9 cellular contexts compared by ENCODE assay signal in the genomic region with DNA sequence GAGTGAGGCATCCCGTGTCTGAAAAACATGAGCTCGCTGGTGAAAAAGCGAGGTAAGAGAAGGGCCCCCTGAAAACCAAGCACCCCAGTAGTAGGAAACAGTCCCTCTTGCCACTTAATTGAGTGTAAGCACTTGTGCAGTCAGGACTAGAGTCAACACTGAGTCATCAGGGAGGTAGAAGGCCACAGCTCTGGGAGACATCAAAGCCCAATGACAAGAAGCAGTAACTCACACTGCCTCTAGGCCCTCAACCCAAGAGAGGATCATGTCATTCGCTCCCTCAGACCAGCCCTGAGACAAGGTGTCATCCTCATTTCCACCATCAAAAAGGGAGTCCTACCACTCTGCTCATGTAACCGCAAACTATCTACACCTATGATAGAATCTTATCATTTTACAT. TPM values are rescaled to one million over a fixed set of nuclear protein-coding genes. Genes with fewer than 3 reads are reported as not detected.
A peak's percentile ranks its signal among the peaks of the same experiment; 100 is the strongest.
DNase-seq lines count a peak whose midpoint lies in the region; ATAC-seq and TF ChIP-seq lines count a peak whose summit lies in the region.
"Had no signal": no experiment of that assay in that cellular context is flagged by ENCODE, and none has a peak within 500 bp of the region (broad histone marks: within the 10 kb centered on the region; RNA-seq: fewer than 3 reads in every experiment).

No MANE protein-coding gene starts in this region.

- H3K36me3 ChIP-seq in suprapubic skin, result peaks cover 15% of the 10 kb centered on the region

- TF ChIP-seq CTCF in fibroblast of villous mesenchyme (IDR thresholded peaks at IDR 0.05; ENCODE audit: insufficient read depth, low read depth, low read length) (no peak), suprapubic skin (IDR thresholded peaks at IDR 0.05) (no peak)

- 90% methylated on average over 5 of the region's 5 CpGs for WGBS in suprapubic skin

- no peak for TF ChIP-seq POLR2A in suprapubic skin (IDR thresholded peaks at IDR 0.05)

- peak overlapping the region; percentile 47 for H3K27ac ChIP-seq in suprapubic skin

- ATAC-seq in activated CD4-positive, CD25-positive, alpha-beta regulatory T cell treated with anti-CD3 and anti-CD28 coated beads, Interleukin-2, amount 50 U/mL, for 24 hours, result peak; percentile 90 to 91
- no peak for ATAC-seq in GM19023 (IDR thresholded peaks at IDR 0.05; ENCODE audit: unreplicated experiment)

- peak; percentile 66 for DNase-seq in activated CD8-positive, alpha-beta memory T cell treated with anti-CD3 and anti-CD28 coated beads, Interleukin-2, amount 50 U/mL, for 48 hours
- no peak for DNase-seq in activated CD8-positive, alpha-beta memory T cell treated with anti-CD3 and anti-CD28 coated beads for 24 hours
- peak; percentile 85 for DNase-seq in fibroblast of villous mesenchyme (ENCODE audit: low read depth)
- no peak for DNase-seq in suprapubic skin (ENCODE audit: low spot score in 2 of 2)
- DNase-seq in dedifferentiated amniotic fluid mesenchymal stem cell (ENCODE audit: extremely low spot score), result no peak
- no peak for DNase-seq in amniotic stem cell (lab: John Stamatoyannopoulos, UW)

- no peak for TF ChIP-seq EP300 in suprapubic skin (IDR thresholded peaks at IDR 0.05)

- H3K4me1 ChIP-seq in suprapubic skin, result peaks cover 36% of the 10 kb centered on the region

- no peak overlapping the region for H3K4me3 ChIP-seq in fibroblast of villous mesenchyme (ENCODE audit: low read depth, low read length)
- H3K4me3 ChIP-seq in suprapubic skin, result no peak overlapping the region

- no peaks in the 10 kb centered on the region for H3K9me3 ChIP-seq in suprapubic skin

- H3K27me3 ChIP-seq in suprapubic skin, result no peaks in the 10 kb centered on the region

RNA-seq across cellular contexts. Expression of gene POMT2, which starts 17.8 kb away (rescaled TPM):
- 17.7 and 18.1 TPM in 2 replicates for total RNA-seq in fibroblast of villous mesenchyme
- total RNA-seq in suprapubic skin, result 10 to 100 TPM; 16.3 to 72.0 (median 19.4) TPM

RNA-seq across cellular contexts. Expression of gene GSTZ1, which starts 17.9 kb away (rescaled TPM):
- total RNA-seq in fibroblast of villous mesenchyme (22.0 and 37.4 TPM in 2 replicates), suprapubic skin (10 to 100 TPM; 26.1 to 41.1 (median 31.6) TPM)

RNA-seq across cellular contexts. Expression of gene NGB, which starts 31.9 kb away (rescaled TPM):
- not detected in 2 replicates for total RNA-seq in fibroblast of villous mesenchyme
- total RNA-seq in suprapubic skin, result not detected
- total RNA-seq: activated CD8-positive, alpha-beta memory T cell treated with anti-CD3 and anti-CD28 coated beads for 36 hours had no signal

Comparison
In these comparisons a context has a peak if more than half of its experiments do, and no peak if none do; other contexts are left out.
1. DNase-seq: peak in activated CD8-positive, alpha-beta memory T cell treated with anti-CD3 and anti-CD28 coated beads, Interleukin-2, amount 50 U/mL, for 48 hours (single experiment) and fibroblast of villous mesenchyme (single experiment); none in activated CD8-positive, alpha-beta memory T cell treated with anti-CD3 and anti-CD28 coated beads for 24 hours (single experiment), suprapubic skin (0 of 2), dedifferentiated amniotic fluid mesenchymal stem cell (single experiment) and amniotic stem cell (single experiment).